ENCODE assay signal across 8 cellular contexts in genomic region chr16:19523184-19523558, GRCh38. TPM values are rescaled to one million over a fixed set of nuclear protein-coding genes. Genes with fewer than 3 reads are reported as not detected.
DNase-seq lines count a peak whose midpoint lies in the region; ATAC-seq and TF ChIP-seq lines count a peak whose summit lies in the region.

No MANE protein-coding gene starts in this region.

- no peak overlapping the region for H2AFZ ChIP-seq in Karpas-422 (ENCODE audit: low read length)

- H3K36me3 Mint-ChIP-seq in CD4-positive, alpha-beta memory T cell, result peaks cover under 1 to 16% of the 10 kb centered on the region in 2 donors
- H3K36me3 Mint-ChIP-seq in activated naive CD4-positive, alpha-beta T cell treated with anti-CD3 and anti-CD28 coated beads for 36 hours (ENCODE audit: low read depth), result peaks cover 5% of the 10 kb centered on the region

- no peaks in the 10 kb centered on the region for H3K27me3 Mint-ChIP-seq in CD4-positive, alpha-beta memory T cell
- no peaks in the 10 kb centered on the region for H3K27me3 Mint-ChIP-seq in activated naive CD4-positive, alpha-beta T cell treated with anti-CD3 and anti-CD28 coated beads for 36 hours (ENCODE audit: low read depth)

- CTCF ChIA-PET in CD4-positive, alpha-beta memory T cell (lab: Charles Lee; ENCODE audit: partially characterized antibody), result interaction anchor here (1.0 to 5.2 kb wide), 3 partner anchors 27 to 722 kb away, joined by 3 to 58 read pairs (median 4); partner anchors contain the start of genes ARL6IP1 and VPS35L
- CTCF ChIA-PET in activated naive CD4-positive, alpha-beta T cell treated with anti-CD3 and anti-CD28 coated beads for 36 hours (lab: Charles Lee), result interaction anchor here (0.7 to 1.1 kb wide), 2 partner anchors 437 to 720 kb away, joined by 3 read pairs; no protein-coding TSS in a partner anchor

- TF ChIP-seq CTCF in coronary artery (IDR thresholded peaks at IDR 0.05) (no peak), ovary (IDR thresholded peaks at IDR 0.05) (no peak)

- H3K4me2 ChIP-seq in Karpas-422 (ENCODE audit: low read depth, low read length, poor library complexity, severe bottlenecking), result peak overlapping the region; percentile 89

- no peaks in the 10 kb centered on the region for H3K9me3 ChIP-seq in CD4-positive, alpha-beta memory T cell (ENCODE audit: control insufficient read depth in 1 of 2, low read length in 2 of 2)
- H3K9me3 ChIP-seq in Karpas-422 (ENCODE audit: low read length), result no peaks in the 10 kb centered on the region
- no peaks in the 10 kb centered on the region for H3K9me3 ChIP-seq in ovary

- intact Hi-C loops in CD4-positive, alpha-beta memory T cell (cut with micrococcal nuclease), result loop anchor here (1.0 to 10.0 kb wide), 7 partner anchors 32 to 1218 kb away; partner anchors contain the start of genes ARL6IP1, COQ7, IQCK and KNOP1
- intact Hi-C loops in ovary (cut with DNase I), result no loop called here
- intact Hi-C loops in activated naive CD4-positive, alpha-beta T cell treated with anti-CD3 and anti-CD28 coated beads for 36 hours (cut with micrococcal nuclease), result loop anchor here (1.0 to 10.0 kb wide), 6 partner anchors 32 to 1218 kb away; partner anchors contain the start of genes ARL6IP1, COQ7, THUMPD1 and VPS35L

- no peaks in the 10 kb centered on the region for H3K36me3 ChIP-seq in CD4-positive, alpha-beta memory T cell (ENCODE audit: insufficient read depth, low read length)
- H3K36me3 ChIP-seq in Karpas-422 (ENCODE audit: insufficient read depth, low read length) (peaks cover 18% of the 10 kb centered on the region; the same call in 1 of the 2 replicates), ovary (no peaks in the 10 kb centered on the region)

- no peaks in the 10 kb centered on the region for H3K9me3 Mint-ChIP-seq in CD4-positive, alpha-beta memory T cell
- H3K9me3 Mint-ChIP-seq in activated naive CD4-positive, alpha-beta T cell treated with anti-CD3 and anti-CD28 coated beads for 36 hours, result no peaks in the 10 kb centered on the region

- ATAC-seq in GM18511 (IDR thresholded peaks at IDR 0.05; ENCODE audit: unreplicated experiment) (no peak), GM19463 (IDR thresholded peaks at IDR 0.05; ENCODE audit: unreplicated experiment) (no peak)

- H3K27ac ChIP-seq in CD4-positive, alpha-beta memory T cell (ENCODE audit: low read depth, low read length), result no peak overlapping the region
- peak overlapping the region; percentile 78 for H3K27ac ChIP-seq in Karpas-422 (ENCODE audit: low read length)
- no peak overlapping the region for H3K27ac ChIP-seq in coronary artery
- H3K27ac ChIP-seq in ovary, result no peak overlapping the region

- no peaks in the 10 kb centered on the region for H3K9me2 ChIP-seq in Karpas-422 (replicated peaks; ENCODE audit: insufficient read depth, low read length)

- H4K20me1 ChIP-seq in Karpas-422 (ENCODE audit: insufficient read depth, low read depth, low read length), result peaks cover 7% of the 10 kb centered on the region

- peaks cover 61% of the 10 kb centered on the region for H3K4me1 ChIP-seq in CD4-positive, alpha-beta memory T cell (ENCODE audit: insufficient read depth, low read length)
- peaks cover 65% of the 10 kb centered on the region for H3K4me1 ChIP-seq in Karpas-422 (ENCODE audit: low read length)
- peaks cover 13% of the 10 kb centered on the region for H3K4me1 ChIP-seq in ovary (ENCODE audit: insufficient read depth)

- no peak for TF ChIP-seq EP300 in ovary (IDR thresholded peaks at IDR 0.05)

- POLR2A ChIA-PET in CD4-positive, alpha-beta memory T cell (lab: Charles Lee; ENCODE audit: partially characterized antibody), result interaction anchor here (0.8 to 3.5 kb wide), 4 partner anchors 13 to 456 kb away, joined by 4 to 66 read pairs (median 5); partner anchors contain the start of genes COQ7 and VPS35L

- no peak overlapping the region for H3K4me3 ChIP-seq in CD4-positive, alpha-beta memory T cell (ENCODE audit: low read length in 2 of 2)
- H3K4me3 ChIP-seq in Karpas-422 (ENCODE audit: low read length) (no peak overlapping the region; the same call in 1 of the 2 replicates), coronary artery (peak overlapping the region; percentile 97), ovary (no peak overlapping the region)

- H3K79me2 ChIP-seq in Karpas-422 (ENCODE audit: low read length), result peaks cover 79% of the 10 kb centered on the region

- H3K4me3 Mint-ChIP-seq in CD4-positive, alpha-beta memory T cell, result peak overlapping the region in 6 of 8 donors; percentile 8 to 55 (median 26)
- H3K4me3 Mint-ChIP-seq in activated naive CD4-positive, alpha-beta T cell treated with anti-CD3 and anti-CD28 coated beads for 36 hours, result no peak overlapping the region

- DNase-seq in CD4-positive, alpha-beta memory T cell, result no peak
- DNase-seq in Karpas-422 (no peak), coronary artery (ENCODE audit: low spot score) (no peak), ovary (peak in 4 of 5 donors; percentile 25 to 54 (median 50))
- DNase-seq in activated naive CD4-positive, alpha-beta T cell treated with anti-CD3 and anti-CD28 coated beads for 36 hours, result no peak
- no peak for DNase-seq in stimulated activated CD4-positive, alpha-beta T cell treated with anti-CD3 and anti-CD28 coated beads, Interleukin-15, amount 100 ng/mL, for 24 hours

- peaks cover 35 to 63% (median 45%) of the 10 kb centered on the region in 4 donors for H3K4me1 Mint-ChIP-seq in CD4-positive, alpha-beta memory T cell
- H3K4me1 Mint-ChIP-seq in activated naive CD4-positive, alpha-beta T cell treated with anti-CD3 and anti-CD28 coated beads for 36 hours (ENCODE audit: low read depth), result peaks cover 41% of the 10 kb centered on the region

- no peaks in the 10 kb centered on the region for H3K27me3 ChIP-seq in CD4-positive, alpha-beta memory T cell (ENCODE audit: insufficient read depth, low read length)
- H3K27me3 ChIP-seq in Karpas-422 (ENCODE audit: low read length) (no peaks in the 10 kb centered on the region), ovary (no peaks in the 10 kb centered on the region)

- no peak overlapping the region for H3K9ac ChIP-seq in Karpas-422 (ENCODE audit: low read length)

- no peak for TF ChIP-seq POLR2A in ovary (IDR thresholded peaks at IDR 0.05)

- WGBS in ovary, 3 donors, result 69 to 74% (median 70%) methylated on average over 18 of the region's 18 CpGs

- H3K27ac Mint-ChIP-seq in CD4-positive, alpha-beta memory T cell, result peak overlapping the region in 4 of 7 donors; percentile 6 to 99 (median 88)
- no peak overlapping the region for H3K27ac Mint-ChIP-seq in activated naive CD4-positive, alpha-beta T cell treated with anti-CD3 and anti-CD28 coated beads for 36 hours

RNA-seq across cellular contexts. Expression of gene CCP110, which starts 0.6 kb away (rescaled TPM):
- 10 to 100 TPM; 21.3 TPM for total RNA-seq in CD4-positive, alpha-beta memory T cell
- polyA plus RNA-seq in CD4-positive, alpha-beta memory T cell, result 1 to 10 TPM; 7.3 to 9.6 TPM
- 16.0 and 30.1 TPM in 2 replicates for total RNA-seq in Karpas-422 (2014; rRNA removed; shearing (Covaris generic); ENCODE audit: low replicate concordance)
- 10 to 100 TPM; 17.1 to 22.9 (median 19.1) TPM for total RNA-seq in ovary
- polyA plus RNA-seq in ovary, result 10 to 100 TPM in 1 of 2 donors, 1 to 10 TPM in 1; 7.2 to 11.9 TPM
- 10 to 100 TPM; 27.3 to 31.9 TPM for total RNA-seq in activated naive CD4-positive, alpha-beta T cell treated with anti-CD3 and anti-CD28 coated beads for 36 hours

RNA-seq across cellular contexts. Expression of gene GDE1, which starts 1.3 kb away (rescaled TPM):
- total RNA-seq in CD4-positive, alpha-beta memory T cell, result 10 to 100 TPM; 23.2 to 23.3 TPM
- 10 to 100 TPM; 30.7 to 40.2 TPM for polyA plus RNA-seq in CD4-positive, alpha-beta memory T cell
- total RNA-seq in Karpas-422 (2014; rRNA removed; shearing (Covaris generic); ENCODE audit: low replicate concordance), result 38.0 and 40.6 TPM in 2 replicates
- 10 to 100 TPM; 18.1 to 35.3 (median 28.7) TPM for total RNA-seq in ovary
- polyA plus RNA-seq in ovary, result 10 to 100 TPM; 24.9 to 83.8 TPM
- total RNA-seq in activated naive CD4-positive, alpha-beta T cell treated with anti-CD3 and anti-CD28 coated beads for 36 hours, result 10 to 100 TPM; 13.3 to 17.1 TPM

RNA-seq across cellular contexts. Expression of gene VPS35L, which starts 32.3 kb away (rescaled TPM):
- total RNA-seq in CD4-positive, alpha-beta memory T cell, result 10 to 100 TPM; 42.2 to 45.7 TPM
- polyA plus RNA-seq in CD4-positive, alpha-beta memory T cell, result 10 to 100 TPM; 51.6 to 52.9 TPM
- total RNA-seq in Karpas-422 (2014; rRNA removed; shearing (Covaris generic); ENCODE audit: low replicate concordance), result 4.7 and 6.6 TPM in 2 replicates
- total RNA-seq in ovary, result 10 to 100 TPM; 28.6 to 63.0 (median 50.7) TPM
- polyA plus RNA-seq in ovary, result 10 to 100 TPM; 30.0 to 69.6 TPM
- 10 to 100 TPM; 30.3 to 32.4 TPM for total RNA-seq in activated naive CD4-positive, alpha-beta T cell treated with anti-CD3 and anti-CD28 coated beads for 36 hours

Comparison
In these comparisons a context has a peak if more than half of its experiments do, and no peak if none do; other contexts are left out.
1. DNase-seq: peak in ovary (4 of 5); none in CD4-positive, alpha-beta memory T cell (0 of 5), Karpas-422 (single experiment), coronary artery (single experiment), activated naive CD4-positive, alpha-beta T cell treated with anti-CD3 and anti-CD28 coated beads for 36 hours (single experiment) and stimulated activated CD4-positive, alpha-beta T cell treated with anti-CD3 and anti-CD28 coated beads, Interleukin-15, amount 100 ng/mL, for 24 hours (single experiment).
2. intact Hi-C loops: an anchor here in CD4-positive, alpha-beta memory T cell (1.0 to 10.0 kb wide) and activated naive CD4-positive, alpha-beta T cell treated with anti-CD3 and anti-CD28 coated beads for 36 hours (1.0 to 10.0 kb wide); none called in ovary.